Comparison of ENCODE assay signal across 19 cellular contexts in the genomic region with DNA sequence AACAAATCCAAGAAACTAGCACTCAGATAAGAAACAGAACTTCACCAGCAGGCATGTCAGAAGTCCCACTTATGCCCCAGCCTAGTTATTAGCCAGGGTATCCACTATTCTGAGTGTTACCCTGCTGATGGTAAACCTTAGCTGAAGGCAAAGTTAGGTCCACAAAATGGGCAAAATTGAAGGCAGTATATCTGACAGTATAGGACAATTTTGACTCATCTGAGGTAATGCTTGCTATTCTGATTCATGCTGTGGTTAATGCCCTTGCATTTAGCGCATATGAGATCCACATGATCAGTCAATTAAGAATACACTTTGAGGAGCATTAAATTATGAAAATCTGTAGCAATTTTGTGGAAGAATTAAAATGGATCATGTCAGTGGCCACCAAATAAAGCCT. TPM values are rescaled to one million over a fixed set of nuclear protein-coding genes. Genes with fewer than 3 reads are reported as not detected.
DNase-seq lines count a peak whose midpoint lies in the region; ATAC-seq and TF ChIP-seq lines count a peak whose summit lies in the region.
"Had no signal": no experiment of that assay in that cellular context is flagged by ENCODE, and none has a peak within 500 bp of the region (broad histone marks: within the 10 kb centered on the region; RNA-seq: fewer than 3 reads in every experiment).

No MANE protein-coding gene starts in this region.

- no peak for DNase-seq in activated CD8-positive, alpha-beta memory T cell treated with anti-CD3 and anti-CD28 coated beads, Interleukin-2, amount 10 ng/mL, durations not matched to agents 7 days and 5 days
- DNase-seq in activated CD8-positive, alpha-beta memory T cell treated with anti-CD3 and anti-CD28 coated beads, Interleukin-2, amount 50 U/mL, for 48 hours = no peak
- peak; percentile 21 for DNase-seq in PC-3
- DNase-seq in stimulated activated effector memory CD8-positive, alpha-beta T cell treated with anti-CD3 and anti-CD28 coated beads, Interleukin-12 subunit alpha, Interleukin-12 subunit beta, amount 100 ng/mL, for 72 hours (ENCODE audit: low spot score in 2 of 2) = no peak
- no peak for DNase-seq in breast epithelium (ENCODE audit: low spot score in 2 of 2)
- no peak for DNase-seq in stimulated activated CD4-positive, alpha-beta T cell treated with anti-CD3 and anti-CD28 coated beads, Interleukin-4, amount 100 ng/mL, for 24 hours
- DNase-seq: ACHN; CD8-positive, alpha-beta memory T cell; NCI-H1048; NCI-H1694; NCI-H2107; NCI-H69; NK-92 treated with Interleukin-12 subunit alpha and Interleukin-12 subunit beta, amount 100 ng/mL, for 24 hours; OCI-M1; SJCRH30 had no signal

- ATAC-seq in activated CD8-positive, alpha-beta memory T cell treated with anti-CD3 and anti-CD28 coated beads, Interleukin-2, amount 10 ng/mL, durations not matched to agents 7 days and 5 days = peak; percentile 77
- peak; percentile 33 for ATAC-seq in GM18907 (IDR thresholded peaks at IDR 0.05; ENCODE audit: unreplicated experiment)
- ATAC-seq in PC-3 = no peak
- ATAC-seq in stimulated activated effector memory CD8-positive, alpha-beta T cell treated with anti-CD3 and anti-CD28 coated beads, Interleukin-12 subunit alpha, Interleukin-12 subunit beta, amount 100 ng/mL, for 72 hours = peak; percentile 95
- ATAC-seq in GM19467 (IDR thresholded peaks at IDR 0.05; ENCODE audit: unreplicated experiment) = no peak
- ATAC-seq: K562 had no signal

- H3K9me3 ChIP-seq in PC-3 (ENCODE audit: low read length) = no peaks in the 10 kb centered on the region
- H3K9me3 ChIP-seq in breast epithelium = no peaks in the 10 kb centered on the region
- H3K9me3 ChIP-seq: SJCRH30 had no signal

- no peaks in the 10 kb centered on the region for H3K4me1 ChIP-seq in PC-3 (ENCODE audit: insufficient read depth, low read length)
- H3K4me1 ChIP-seq in breast epithelium = no peaks in the 10 kb centered on the region
- H3K4me1 ChIP-seq: SJCRH30 had no signal

- H3K4me3 ChIP-seq in PC-3 (ENCODE audit: low read length) (no peak overlapping the region), breast epithelium (no peak overlapping the region)
- H3K4me3 ChIP-seq: K562, SJCRH30 had no signal

- no peak overlapping the region for H3K9ac ChIP-seq in PC-3 (ENCODE audit: low read length)

- no peaks in the 10 kb centered on the region for H3K9me3 Mint-ChIP-seq in activated CD8-positive, alpha-beta memory T cell treated with anti-CD3 and anti-CD28 coated beads, Interleukin-2, amount 10 ng/mL, durations not matched to agents 7 days and 5 days (ENCODE audit: low read depth)
- no peaks in the 10 kb centered on the region for H3K9me3 Mint-ChIP-seq in stimulated activated effector memory CD8-positive, alpha-beta T cell treated with anti-CD3 and anti-CD28 coated beads, Interleukin-12 subunit alpha, Interleukin-12 subunit beta, amount 100 ng/mL, for 72 hours
- H3K9me3 Mint-ChIP-seq: CD8-positive, alpha-beta memory T cell had no signal

- H4K20me1 ChIP-seq in PC-3 (ENCODE audit: low read length) = no peaks in the 10 kb centered on the region

- no peak overlapping the region for H3K27ac Mint-ChIP-seq in activated CD8-positive, alpha-beta memory T cell treated with anti-CD3 and anti-CD28 coated beads, Interleukin-2, amount 10 ng/mL, durations not matched to agents 7 days and 5 days
- no peak overlapping the region for H3K27ac Mint-ChIP-seq in stimulated activated effector memory CD8-positive, alpha-beta T cell treated with anti-CD3 and anti-CD28 coated beads, Interleukin-12 subunit alpha, Interleukin-12 subunit beta, amount 100 ng/mL, for 72 hours

- H3K79me2 ChIP-seq in PC-3 (ENCODE audit: low read length) = no peaks in the 10 kb centered on the region

- H3K36me3 Mint-ChIP-seq in activated CD8-positive, alpha-beta memory T cell treated with anti-CD3 and anti-CD28 coated beads, Interleukin-2, amount 10 ng/mL, durations not matched to agents 7 days and 5 days = peaks cover 45% of the 10 kb centered on the region
- H3K36me3 Mint-ChIP-seq in stimulated activated effector memory CD8-positive, alpha-beta T cell treated with anti-CD3 and anti-CD28 coated beads, Interleukin-12 subunit alpha, Interleukin-12 subunit beta, amount 100 ng/mL, for 72 hours = peaks cover 35% of the 10 kb centered on the region

- H3K4me2 ChIP-seq in PC-3 (ENCODE audit: low read length) = no peak overlapping the region

- H3K36me3 ChIP-seq in PC-3 (ENCODE audit: low read depth, low read length) (no peaks in the 10 kb centered on the region), breast epithelium (no peaks in the 10 kb centered on the region)

- H3K9me2 ChIP-seq in PC-3 (replicated peaks; ENCODE audit: low read length) = no peaks in the 10 kb centered on the region

- no peak for TF ChIP-seq CTCF in PC-3 (conservative IDR thresholded peaks at IDR 0.05; ENCODE audit: low read depth, low read length)
- no peak for TF ChIP-seq CTCF in breast epithelium (IDR thresholded peaks at IDR 0.05)

- no peak overlapping the region for H2AFZ ChIP-seq in PC-3 (ENCODE audit: low read length)

- H3K4me1 Mint-ChIP-seq in activated CD8-positive, alpha-beta memory T cell treated with anti-CD3 and anti-CD28 coated beads, Interleukin-2, amount 10 ng/mL, durations not matched to agents 7 days and 5 days = peaks cover 33% of the 10 kb centered on the region
- H3K4me1 Mint-ChIP-seq in stimulated activated effector memory CD8-positive, alpha-beta T cell treated with anti-CD3 and anti-CD28 coated beads, Interleukin-12 subunit alpha, Interleukin-12 subunit beta, amount 100 ng/mL, for 72 hours = peaks cover 2% of the 10 kb centered on the region

- CTCF ChIA-PET in activated CD8-positive, alpha-beta memory T cell treated with anti-CD3 and anti-CD28 coated beads, Interleukin-2, amount 10 ng/mL, durations not matched to agents 7 days and 5 days (lab: Charles Lee) = interaction anchor here (1.0 to 1.8 kb wide), 4 partner anchors 38 to 48 kb away, joined by 3 to 6 read pairs (median 4); no protein-coding TSS in a partner anchor
- CTCF ChIA-PET in PC-3 (lab: Charles Lee) = no interaction called here

- H3K4me3 Mint-ChIP-seq in activated CD8-positive, alpha-beta memory T cell treated with anti-CD3 and anti-CD28 coated beads, Interleukin-2, amount 10 ng/mL, durations not matched to agents 7 days and 5 days = no peak overlapping the region
- H3K4me3 Mint-ChIP-seq in stimulated activated effector memory CD8-positive, alpha-beta T cell treated with anti-CD3 and anti-CD28 coated beads, Interleukin-12 subunit alpha, Interleukin-12 subunit beta, amount 100 ng/mL, for 72 hours = no peak overlapping the region
- H3K4me3 Mint-ChIP-seq: CD8-positive, alpha-beta memory T cell had no signal

- POLR2A ChIA-PET in PC-3 (lab: Charles Lee; ENCODE audit: unreplicated experiment) = interaction anchor here (0.6 kb wide), 1 partner anchor 15 kb away, joined by 4 read pairs; a partner anchor contains a TSS

- no peaks in the 10 kb centered on the region for H3K27me3 Mint-ChIP-seq in activated CD8-positive, alpha-beta memory T cell treated with anti-CD3 and anti-CD28 coated beads, Interleukin-2, amount 10 ng/mL, durations not matched to agents 7 days and 5 days
- H3K27me3 Mint-ChIP-seq: CD8-positive, alpha-beta memory T cell had no signal

- H3K27ac ChIP-seq in PC-3 (ENCODE audit: low read length) (no peak overlapping the region), breast epithelium (no peak overlapping the region)
- H3K27ac ChIP-seq: RWPE1, SJCRH30 had no signal

- no peaks in the 10 kb centered on the region for H3F3A ChIP-seq in PC-3 (ENCODE audit: low read length, unreplicated experiment)

- no TSS peak for BruUV-seq in PC-3 (replicated peaks; lab: Mats Ljungman, UMichigan)

- no peak for TF ChIP-seq POLR2A in breast epithelium (IDR thresholded peaks at IDR 0.05)

- intact Hi-C loops in PC-3 (cut with micrococcal nuclease) = no loop called here
- intact Hi-C loops in breast epithelium (cut with DNase I; ENCODE audit: low total_unique reads) = no loop called here

- H3K27me3 ChIP-seq in PC-3 (ENCODE audit: low read length) (no peaks in the 10 kb centered on the region), breast epithelium (no peaks in the 10 kb centered on the region)
- H3K27me3 ChIP-seq: SJCRH30 had no signal

RNA-seq across cellular contexts. Expression of a gene that starts 15.1 kb away (rescaled TPM):
- total RNA-seq in activated CD8-positive, alpha-beta memory T cell treated with anti-CD3 and anti-CD28 coated beads, Interleukin-2, amount 10 ng/mL, durations not matched to agents 7 days and 5 days = 100 to 1,000 TPM; 155 to 367 TPM
- 7.1 and 10.4 TPM in 2 replicates for total RNA-seq in PC-3 (2014; rRNA removed)
- total RNA-seq in breast epithelium = 10 to 100 TPM; 20.0 to 25.3 (median 24.0) TPM

RNA-seq across cellular contexts. Expression of a gene that starts 44.5 kb away (rescaled TPM):
- total RNA-seq in activated CD8-positive, alpha-beta memory T cell treated with anti-CD3 and anti-CD28 coated beads, Interleukin-2, amount 10 ng/mL, durations not matched to agents 7 days and 5 days = 100 to 1,000 TPM; 158 to 443 TPM
- total RNA-seq in PC-3 (2014; rRNA removed) (4.1 and 5.5 TPM in 2 replicates), breast epithelium (10 to 100 TPM in 1 of 3 donors, 1 to 10 TPM in 2; 4.3 to 13.4 (median 7.8) TPM)

Comparison
In these comparisons a context has a peak if more than half of its experiments do, and no peak if none do; other contexts are left out.
1. ATAC-seq: peak in activated CD8-positive, alpha-beta memory T cell treated with anti-CD3 and anti-CD28 coated beads, Interleukin-2, amount 10 ng/mL, durations not matched to agents 7 days and 5 days (single experiment), GM18907 (single experiment) and stimulated activated effector memory CD8-positive, alpha-beta T cell treated with anti-CD3 and anti-CD28 coated beads, Interleukin-12 subunit alpha, Interleukin-12 subunit beta, amount 100 ng/mL, for 72 hours (single experiment); none in PC-3 (single experiment) and GM19467 (single experiment).
2. RNA of a gene that starts 15.1 kb away (total RNA-seq): 155 to 367 TPM in activated CD8-positive, alpha-beta memory T cell treated with anti-CD3 and anti-CD28 coated beads, Interleukin-2, amount 10 ng/mL, durations not matched to agents 7 days and 5 days; 20.0 to 25.3 TPM in breast epithelium and 7.1 to 10.4 TPM in PC-3; every median in the first group is over 4 times any median in the second.
3. RNA of a gene that starts 44.5 kb away (total RNA-seq): 158 to 443 TPM in activated CD8-positive, alpha-beta memory T cell treated with anti-CD3 and anti-CD28 coated beads, Interleukin-2, amount 10 ng/mL, durations not matched to agents 7 days and 5 days; 4.3 to 13.4 TPM in breast epithelium and 4.1 to 5.5 TPM in PC-3; every median in the first group is over 10 times any median in the second.